Comparison of ENCODE assay signal across 9 cellular contexts in genomic region chr16:80526418-80527061, GRCh38. TPM values are rescaled to one million over a fixed set of nuclear protein-coding genes. Genes with fewer than 3 reads are reported as not detected.
DNase-seq lines count a peak whose midpoint lies in the region; ATAC-seq and TF ChIP-seq lines count a peak whose summit lies in the region.
"Had no signal": no experiment of that assay in that cellular context is flagged by ENCODE, and none has a peak within 500 bp of the region (broad histone marks: within the 10 kb centered on the region; RNA-seq: fewer than 3 reads in every experiment).

No MANE protein-coding gene starts in this region.

- no peaks in the 10 kb centered on the region for H3K9me2 ChIP-seq in OCI-LY1 (ENCODE audit: low read depth, low read length)

- TF ChIP-seq CTCF in OCI-LY1 (IDR thresholded peaks at IDR 0.05; ENCODE audit: low read length), result peak; percentile 79
- TF ChIP-seq CTCF in fibroblast of lung (conservative IDR thresholded peaks at IDR 0.05 in 1 of 2, IDR thresholded peaks at IDR 0.05 in 1 of 2; ENCODE audit: low read depth in 1 of 2, low read length in 2 of 2), result peak; percentile 88 to 89
- TF ChIP-seq CTCF in osteocyte (IDR thresholded peaks at IDR 0.05), result peak; percentile 92

- H3K4me3 ChIP-seq in OCI-LY1 (ENCODE audit: low read depth, low read length, poor library complexity, severe bottlenecking) (no peak overlapping the region), fibroblast of lung (replicated peaks in 1 of 4; ENCODE audit: control extremely low read depth in 1 of 4, insufficient read depth in 1 of 4, low read depth in 3 of 4, low read length in 4 of 4) (no peak overlapping the region), aorta (ENCODE audit: low read length in 2 of 2) (no peak overlapping the region)

- H3K4me2 ChIP-seq in OCI-LY1 (ENCODE audit: low read length) (no peak overlapping the region), fibroblast of lung (ENCODE audit: extremely low read depth, insufficient read depth, low read length) (no peak overlapping the region)

- no peak overlapping the region for H3K27ac Mint-ChIP-seq in activated T-cell treated with anti-CD3 and anti-CD28 coated beads, Interleukin-2, amount 50 U/mL, for 24 hours
- H3K27ac Mint-ChIP-seq in osteocyte (ENCODE audit: unreplicated experiment), result no peak overlapping the region

- no peaks in the 10 kb centered on the region for H3K36me3 Mint-ChIP-seq in activated T-cell treated with anti-CD3 and anti-CD28 coated beads, Interleukin-2, amount 50 U/mL, for 24 hours (ENCODE audit: low read depth)
- no peaks in the 10 kb centered on the region for H3K36me3 Mint-ChIP-seq in osteocyte (ENCODE audit: unreplicated experiment)

- H3K27ac ChIP-seq in OCI-LY1 (ENCODE audit: low read depth, low read length, poor library complexity, severe bottlenecking), result no peak overlapping the region
- no peak overlapping the region for H3K27ac ChIP-seq in fibroblast of lung (ENCODE audit: insufficient read depth, low read length)
- no peak overlapping the region for H3K27ac ChIP-seq in aorta (ENCODE audit: low read depth in 1 of 2, low read length in 2 of 2)

- peak; percentile 60 for ATAC-seq in HG03039 (IDR thresholded peaks at IDR 0.05; ENCODE audit: unreplicated experiment)
- ATAC-seq in aorta (ENCODE audit: low FRiP score), result peak; percentile 78

- H3K4me3 Mint-ChIP-seq in activated T-cell treated with anti-CD3 and anti-CD28 coated beads, Interleukin-2, amount 50 U/mL, for 24 hours, result no peak overlapping the region
- no peak overlapping the region for H3K4me3 Mint-ChIP-seq in osteocyte (ENCODE audit: unreplicated experiment)

- H2AFZ ChIP-seq in OCI-LY1 (ENCODE audit: low read length), result no peak overlapping the region
- H2AFZ ChIP-seq in fibroblast of lung (ENCODE audit: low read length), result no peak overlapping the region

- H3K27me3 Mint-ChIP-seq in activated T-cell treated with anti-CD3 and anti-CD28 coated beads, Interleukin-2, amount 50 U/mL, for 24 hours, result no peaks in the 10 kb centered on the region
- peaks cover 62% of the 10 kb centered on the region for H3K27me3 Mint-ChIP-seq in osteocyte (ENCODE audit: unreplicated experiment)

- H3K27me3 ChIP-seq in OCI-LY1 (ENCODE audit: insufficient read depth, low read length) (no peaks in the 10 kb centered on the region; the same call in 1 of the 2 replicates), fibroblast of lung (ENCODE audit: control insufficient read depth, insufficient read depth, low read length) (no peaks in the 10 kb centered on the region), aorta (ENCODE audit: control insufficient read depth in 1 of 2, insufficient read depth in 2 of 2, low read length in 1 of 2) (no peaks in the 10 kb centered on the region)

- H3K9ac ChIP-seq in OCI-LY1 (ENCODE audit: low read length) (no peak overlapping the region), fibroblast of lung (ENCODE audit: insufficient read depth, low read length) (no peak overlapping the region)

- 20 to 23% methylated on average over 6 of the region's 6 CpGs for WGBS in aorta, 2 donors

- H3K36me3 ChIP-seq in OCI-LY1 (ENCODE audit: insufficient read depth, low read length) (no peaks in the 10 kb centered on the region), fibroblast of lung (ENCODE audit: control insufficient read depth, insufficient read depth, low read length) (no peaks in the 10 kb centered on the region), aorta (ENCODE audit: control insufficient read depth in 1 of 2, insufficient read depth in 2 of 2, low read length in 1 of 2) (no peaks in the 10 kb centered on the region)

- DNase-seq in SIG-M5 treated with dmso at 0.1 percent for 504 hours (lab: John Stamatoyannopoulos, UW; ENCODE audit: unreplicated experiment), result peak; percentile 68
- no peak for DNase-seq in SIG-M5 (lab: John Stamatoyannopoulos, UW)
- peak; percentile 60 for DNase-seq in activated T-cell treated with anti-CD3 and anti-CD28 coated beads, Interleukin-2, amount 50 U/mL, for 24 hours
- peak; percentile 50 to 69 for DNase-seq in fibroblast of lung (ENCODE audit: low read depth in 2 of 2)
- DNase-seq in osteocyte (ENCODE audit: extremely low spot score, unreplicated experiment), result no peak
- peak in 1 of 2 donors; percentile 48 for DNase-seq in aorta

- H3K9me3 ChIP-seq in OCI-LY1 (ENCODE audit: low read length) (no peaks in the 10 kb centered on the region), fibroblast of lung (ENCODE audit: control insufficient read depth, insufficient read depth, low read depth, low read length) (no peaks in the 10 kb centered on the region), aorta (ENCODE audit: control insufficient read depth, low read length) (no peaks in the 10 kb centered on the region)

- H3K4me1 ChIP-seq in OCI-LY1 (ENCODE audit: insufficient read depth, low read length, severe bottlenecking) (no peaks in the 10 kb centered on the region), fibroblast of lung (ENCODE audit: control insufficient read depth, extremely low read depth, insufficient read depth, low read length) (no peaks in the 10 kb centered on the region), aorta (ENCODE audit: control insufficient read depth in 1 of 2, insufficient read depth in 2 of 2, low read length in 2 of 2) (no peaks in the 10 kb centered on the region)

- no peaks in the 10 kb centered on the region for H3K79me2 ChIP-seq in OCI-LY1 (ENCODE audit: insufficient read depth, low read length)
- H3K79me2 ChIP-seq in fibroblast of lung (ENCODE audit: control insufficient read depth, insufficient read depth, low read length), result no peaks in the 10 kb centered on the region

- H3K4me1 Mint-ChIP-seq in activated T-cell treated with anti-CD3 and anti-CD28 coated beads, Interleukin-2, amount 50 U/mL, for 24 hours (ENCODE audit: low read depth), result peaks cover 5% of the 10 kb centered on the region
- no peaks in the 10 kb centered on the region for H3K4me1 Mint-ChIP-seq in osteocyte (ENCODE audit: unreplicated experiment)

- intact Hi-C loops in aorta (cut with DNase I), result no loop called here

- no peaks in the 10 kb centered on the region for H4K20me1 ChIP-seq in OCI-LY1 (ENCODE audit: insufficient read depth, low read length)
- no peaks in the 10 kb centered on the region for H4K20me1 ChIP-seq in fibroblast of lung (ENCODE audit: control insufficient read depth, extremely low read depth, insufficient read depth, low read length)

- no peaks in the 10 kb centered on the region for H3F3A ChIP-seq in OCI-LY1 (ENCODE audit: insufficient read depth, low read length)

- H3K9me3 Mint-ChIP-seq in activated T-cell treated with anti-CD3 and anti-CD28 coated beads, Interleukin-2, amount 50 U/mL, for 24 hours, result no peaks in the 10 kb centered on the region
- H3K9me3 Mint-ChIP-seq in osteocyte (ENCODE audit: unreplicated experiment), result no peaks in the 10 kb centered on the region

RNA-seq across cellular contexts. Expression of gene DYNLRB2, which starts 14.3 kb away (rescaled TPM):
- total RNA-seq in fibroblast of lung (0.26 and 0.33 TPM in 2 replicates), osteocyte (not detected in 2 replicates), aorta (not detected)
- polyA plus RNA-seq in fibroblast of lung (not detected in 2 replicates), aorta (1 to 10 TPM in 1 of 2 donors, not detected in 1; 1.4 TPM)
- 0.30 and 0.56 TPM in 2 replicates for polyA plus RNA-seq in fibroblast of lung (2012)
- polyA minus RNA-seq in fibroblast of lung (ENCODE audit: low replicate concordance), result not detected in 2 replicates
- total RNA-seq: mononuclear cell had no signal

Comparison
In these comparisons a context has a peak if more than half of its experiments do, and no peak if none do; other contexts are left out.
1. DNase-seq: peak in SIG-M5 treated with dmso at 0.1 percent for 504 hours (single experiment), activated T-cell treated with anti-CD3 and anti-CD28 coated beads, Interleukin-2, amount 50 U/mL, for 24 hours (single experiment) and fibroblast of lung (2 of 2); none in SIG-M5 (single experiment) and osteocyte (single experiment).
2. Peak in every context shown above with its lines, with median percentiles within 50 percentile points of each other: CTCF ChIP-seq.